ENCODE assay signal across 19 cellular contexts in the genomic region with DNA sequence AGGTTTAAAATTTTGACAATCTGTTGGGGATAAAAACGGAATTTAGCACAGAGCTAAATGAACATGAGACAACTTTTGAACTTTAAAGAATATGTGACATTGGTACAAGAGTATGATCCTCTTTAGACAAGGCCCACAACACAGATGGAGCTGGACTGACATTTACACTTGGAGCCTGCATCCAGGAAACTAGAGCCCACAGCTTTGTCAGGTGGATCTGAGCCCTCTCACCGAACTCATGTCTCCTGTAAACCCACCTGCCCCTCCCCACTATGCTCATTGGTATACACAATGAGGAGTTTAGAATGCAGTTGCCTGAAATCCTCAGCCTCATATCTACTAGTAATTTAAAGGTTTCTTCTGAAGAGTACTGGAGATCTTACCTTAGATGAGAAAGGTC. TPM values are rescaled to one million over a fixed set of nuclear protein-coding genes. Genes with fewer than 3 reads are reported as not detected.
DNase-seq lines count a peak whose midpoint lies in the region; ATAC-seq and TF ChIP-seq lines count a peak whose summit lies in the region.
"Had no signal": no experiment of that assay in that cellular context is flagged by ENCODE, and none has a peak within 500 bp of the region (broad histone marks: within the 10 kb centered on the region; RNA-seq: fewer than 3 reads in every experiment).

No MANE protein-coding gene starts in this region.

- H3K9me3 Mint-ChIP-seq in chondrocyte (ENCODE audit: low read depth) (peaks cover 4% of the 10 kb centered on the region), mesothelial cell of epicardium (no peaks in the 10 kb centered on the region), type B pancreatic cell (no peaks in the 10 kb centered on the region)
- H3K9me3 Mint-ChIP-seq in CD8-positive, alpha-beta T cell, result peaks cover 3% of the 10 kb centered on the region
- H3K9me3 Mint-ChIP-seq: HFFc6 had no signal

- H3K4me1 ChIP-seq in HUES48 (ENCODE audit: control insufficient read depth, insufficient read depth, low read length), result no peaks in the 10 kb centered on the region
- H3K4me1 ChIP-seq in effector memory CD4-positive, alpha-beta T cell (ENCODE audit: control insufficient read depth, insufficient read depth, low read length, poor library complexity, severe bottlenecking), result no peaks in the 10 kb centered on the region
- H3K4me1 ChIP-seq in CD8-positive, alpha-beta T cell (ENCODE audit: insufficient read depth, low read length), result no peaks in the 10 kb centered on the region

- H3K36me3 Mint-ChIP-seq in chondrocyte (ENCODE audit: low read depth) (no peaks in the 10 kb centered on the region), mesothelial cell of epicardium (peaks cover 8% of the 10 kb centered on the region), type B pancreatic cell (peaks cover 31% of the 10 kb centered on the region)
- no peaks in the 10 kb centered on the region for H3K36me3 Mint-ChIP-seq in CD8-positive, alpha-beta T cell
- H3K36me3 Mint-ChIP-seq: CD14-positive monocyte had no signal

- H3K9me3 ChIP-seq in HUES48 (ENCODE audit: control insufficient read depth, insufficient read depth, low read length), result no peaks in the 10 kb centered on the region
- no peaks in the 10 kb centered on the region for H3K9me3 ChIP-seq in effector memory CD4-positive, alpha-beta T cell (ENCODE audit: control insufficient read depth, low read length)
- no peaks in the 10 kb centered on the region for H3K9me3 ChIP-seq in CD8-positive, alpha-beta T cell (ENCODE audit: low read length)
- H3K9me3 ChIP-seq: Peyer's patch had no signal

- H3K9ac ChIP-seq in HUES48 (ENCODE audit: low read depth, low read length), result no peak overlapping the region
- H3K9ac ChIP-seq: KMS-11 had no signal

- CTCF ChIA-PET in CD8-positive, alpha-beta T cell (lab: Charles Lee), result no interaction called here

- H3K27me3 Mint-ChIP-seq in chondrocyte (ENCODE audit: low read depth) (no peaks in the 10 kb centered on the region), mesothelial cell of epicardium (ENCODE audit: low read depth) (no peaks in the 10 kb centered on the region), type B pancreatic cell (no peaks in the 10 kb centered on the region)
- no peaks in the 10 kb centered on the region for H3K27me3 Mint-ChIP-seq in CD8-positive, alpha-beta T cell (ENCODE audit: low read depth)

- no peak for TF ChIP-seq CTCF in chondrocyte (IDR thresholded peaks at IDR 0.05)
- TF ChIP-seq CTCF in mesothelial cell of epicardium (IDR thresholded peaks at IDR 0.05; ENCODE audit: unreplicated experiment), result no peak
- no peak for TF ChIP-seq CTCF in type B pancreatic cell (conservative IDR thresholded peaks at IDR 0.05)
- TF ChIP-seq CTCF in foreskin fibroblast (IDR thresholded peaks at IDR 0.05; ENCODE audit: low read depth, low read length), result no peak
- TF ChIP-seq CTCF in CD8-positive, alpha-beta T cell (IDR thresholded peaks at IDR 0.05), result no peak

- no peaks in the 10 kb centered on the region for H3K36me3 ChIP-seq in HUES48 (ENCODE audit: control insufficient read depth, insufficient read depth, low read length)
- no peaks in the 10 kb centered on the region for H3K36me3 ChIP-seq in effector memory CD4-positive, alpha-beta T cell (ENCODE audit: control insufficient read depth, insufficient read depth, low read length)
- no peaks in the 10 kb centered on the region for H3K36me3 ChIP-seq in CD8-positive, alpha-beta T cell (ENCODE audit: insufficient read depth, low read length)

- H3K4me3 ChIP-seq in HUES48 (ENCODE audit: low read depth, low read length), result no peak overlapping the region
- H3K4me3 ChIP-seq in effector memory CD4-positive, alpha-beta T cell (ENCODE audit: insufficient read depth, low read depth, low read length, poor library complexity, severe bottlenecking), result no peak overlapping the region
- no peak overlapping the region for H3K4me3 ChIP-seq in foreskin fibroblast (ENCODE audit: low read depth in 1 of 2, low read length in 2 of 2)
- no peak overlapping the region for H3K4me3 ChIP-seq in CD8-positive, alpha-beta T cell (ENCODE audit: low read depth, low read length)
- H3K4me3 ChIP-seq: Peyer's patch had no signal

- H3K27me3 ChIP-seq in HUES48 (ENCODE audit: control insufficient read depth, insufficient read depth, low read length), result no peaks in the 10 kb centered on the region
- no peaks in the 10 kb centered on the region for H3K27me3 ChIP-seq in effector memory CD4-positive, alpha-beta T cell (replicated peaks; ENCODE audit: control insufficient read depth, insufficient read depth, low read length, poor library complexity, severe bottlenecking)
- H3K27me3 ChIP-seq in CD8-positive, alpha-beta T cell (ENCODE audit: insufficient read depth, low read length), result no peaks in the 10 kb centered on the region
- H3K27me3 ChIP-seq: Peyer's patch had no signal

- H3K4me1 Mint-ChIP-seq in chondrocyte (ENCODE audit: low read depth), result peaks cover 31% of the 10 kb centered on the region
- peaks cover 8% of the 10 kb centered on the region for H3K4me1 Mint-ChIP-seq in mesothelial cell of epicardium
- peaks cover 4% of the 10 kb centered on the region for H3K4me1 Mint-ChIP-seq in type B pancreatic cell (ENCODE audit: unreplicated experiment)
- no peaks in the 10 kb centered on the region for H3K4me1 Mint-ChIP-seq in CD8-positive, alpha-beta T cell (ENCODE audit: low read depth)
- H3K4me1 Mint-ChIP-seq: CD14-positive monocyte had no signal

- no peak for DNase-seq in chondrocyte (ENCODE audit: low spot score)
- no peak for DNase-seq in mesothelial cell of epicardium (ENCODE audit: low spot score in 2 of 2, unreplicated experiment in 2 of 2)
- DNase-seq in type B pancreatic cell (ENCODE audit: extremely low spot score, unreplicated experiment), result no peak
- no peak for DNase-seq in effector memory CD4-positive, alpha-beta T cell
- DNase-seq in foreskin fibroblast, result no peak
- no peak for DNase-seq in CD8-positive, alpha-beta T cell
- DNase-seq: AML-193, COR-L47, NCI-H1048, NCI-H146, NCI-H2081, NCI-H510A treated with DMSO at 0.1 percent for 48 hours, NCI-H82, Peyer's patch, SHP77 treated with DMSO at 0.1 percent for 48 hours had no signal

- intact Hi-C loops in CD8-positive, alpha-beta T cell (cut with DNase I, micrococcal nuclease), result loop anchor here in 1 of 2 experiments (5.0 kb wide), 1 partner anchor 698 kb away; no protein-coding TSS in a partner anchor

- POLR2A ChIA-PET in CD8-positive, alpha-beta T cell (lab: Charles Lee), result no interaction called here

- H3K4me3 Mint-ChIP-seq in chondrocyte (ENCODE audit: unreplicated experiment) (no peak overlapping the region), mesothelial cell of epicardium (no peak overlapping the region), type B pancreatic cell (no peak overlapping the region)
- no peak overlapping the region for H3K4me3 Mint-ChIP-seq in CD8-positive, alpha-beta T cell
- H3K4me3 Mint-ChIP-seq: CD14-positive monocyte, HFFc6 had no signal

- H3K27ac Mint-ChIP-seq in chondrocyte (ENCODE audit: unreplicated experiment) (peak overlapping the region; percentile 73), mesothelial cell of epicardium (peak overlapping the region; percentile 48), type B pancreatic cell (peak overlapping the region; percentile 81)
- H3K27ac Mint-ChIP-seq in CD8-positive, alpha-beta T cell, result no peak overlapping the region
- H3K27ac Mint-ChIP-seq: CD14-positive monocyte, HFFc6 had no signal

- ATAC-seq in CD8-positive, alpha-beta T cell, result no peak

- peak overlapping the region; percentile 55 for H3K27ac ChIP-seq in HUES48 (ENCODE audit: low read depth, low read length)
- H3K27ac ChIP-seq in effector memory CD4-positive, alpha-beta T cell (ENCODE audit: insufficient read depth, low read length, poor library complexity, severe bottlenecking), result no peak overlapping the region
- H3K27ac ChIP-seq in CD8-positive, alpha-beta T cell (ENCODE audit: low read depth, low read length), result no peak overlapping the region
- H3K27ac ChIP-seq: KMS-11 had no signal

RNA-seq across cellular contexts. Expression of a gene that starts 22.1 kb away (rescaled TPM):
- total RNA-seq in chondrocyte (55.5 to 70.1 TPM (median 60.3 TPM) in 3 replicates), mesothelial cell of epicardium (55.6 to 57.2 TPM (median 56.1 TPM) in 3 replicates), type B pancreatic cell (ENCODE audit: low replicate concordance) (66.7 and 99.0 TPM in 2 replicates)
- 1 to 10 TPM; 9.5 to 10.0 TPM for total RNA-seq in CD8-positive, alpha-beta T cell
